19 cellular contexts compared by ENCODE assay signal in the genomic region with DNA sequence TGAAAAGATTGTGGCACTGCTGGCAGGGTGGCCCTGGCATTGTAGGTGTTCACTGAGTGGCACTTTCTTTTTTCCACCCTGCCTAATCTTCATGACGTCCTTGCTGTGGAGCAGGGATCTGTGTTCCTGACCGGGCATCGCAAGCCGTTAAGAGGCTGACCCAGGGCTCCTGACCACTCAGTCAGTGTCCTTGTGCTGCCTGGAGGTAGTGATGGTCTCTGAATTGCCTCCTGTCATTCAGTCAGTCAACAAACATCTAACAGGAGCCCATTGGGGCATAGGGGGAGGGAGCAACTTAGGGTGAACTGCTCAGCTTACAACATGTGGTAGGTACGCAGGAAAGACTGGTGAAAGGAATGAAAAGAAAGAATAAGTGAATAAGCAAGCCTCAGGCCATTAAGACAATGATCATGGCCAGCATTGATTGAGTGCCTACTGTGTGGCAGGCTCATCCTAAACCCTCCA.
"Had no signal": no experiment of that assay in that cellular context is flagged by ENCODE, and none has a peak within 500 bp of the region (broad histone marks: within the 10 kb centered on the region; RNA-seq: fewer than 3 reads in every experiment).

No MANE protein-coding gene starts in this region.

- H3K27ac Mint-ChIP-seq: activated T-helper 17 cell treated with anti-CD3 and anti-CD28 coated beads, Interleukin-2, amount 50 U/mL, for 72 hours had no signal

- ATAC-seq: activated CD4-positive, CD25-positive, alpha-beta regulatory T cell treated with anti-CD3 and anti-CD28 coated beads, Interleukin-2, amount 50 U/mL, for 24 hours; activated T-cell treated with anti-CD3 and anti-CD28 coated beads, Interleukin-2, amount 50 U/mL, for 4 hours; activated T-helper 17 cell treated with anti-CD3 and anti-CD28 coated beads, Interleukin-2, amount 50 U/mL, for 72 hours; K562 had no signal

- H3K4me3 Mint-ChIP-seq: activated T-cell treated with anti-CD3 and anti-CD28 coated beads, Interleukin-2, amount 50 U/mL, for 4 hours; activated T-helper 17 cell treated with anti-CD3 and anti-CD28 coated beads, Interleukin-2, amount 50 U/mL, for 72 hours had no signal

- DNase-seq: activated CD4-positive, alpha-beta T cell treated with anti-CD3 and anti-CD28 coated beads, Interleukin-2, amount 50 U/mL, for 1 hour; activated CD8-positive, alpha-beta memory T cell treated with anti-CD3 and anti-CD28 coated beads for 24 hours; activated gamma-delta T cell treated with Interleukin-2 at 50 U/mL for 16 hours; activated naive CD4-positive, alpha-beta T cell treated with anti-CD3 and anti-CD28 coated beads, Interleukin-2, amount 50 U/mL, for 16 hours; activated T-cell treated with anti-CD3 and anti-CD28 coated beads, Interleukin-2, amount 50 U/mL, for 4 hours; brain microvascular endothelial cell; Karpas-422; NCI-H1105 treated with DMSO at 0.1 percent for 48 hours; NCI-H146; NCI-H2081 treated with DMSO at 0.1 percent for 48 hours; NCI-H446; NCI-H524; Peyer's patch; Right ventricle myocardium superior; SJCRH30; SK-N-SH had no signal

- H3K9ac ChIP-seq: SK-N-SH had no signal

- H3K4me3 ChIP-seq: K562, Peyer's patch, SJCRH30 had no signal

- H3K27me3 Mint-ChIP-seq: activated T-helper 17 cell treated with anti-CD3 and anti-CD28 coated beads, Interleukin-2, amount 50 U/mL, for 72 hours had no signal

- H3K36me3 ChIP-seq: brain microvascular endothelial cell, Peyer's patch, SJCRH30 had no signal

- H3K9me3 ChIP-seq: Peyer's patch, SJCRH30, SK-N-SH had no signal

- H3K27me3 ChIP-seq: brain microvascular endothelial cell, Peyer's patch had no signal

- H3K9me3 Mint-ChIP-seq: activated T-cell treated with anti-CD3 and anti-CD28 coated beads, Interleukin-2, amount 50 U/mL, for 4 hours; activated T-helper 17 cell treated with anti-CD3 and anti-CD28 coated beads, Interleukin-2, amount 50 U/mL, for 72 hours had no signal

- H3K4me2 ChIP-seq: SK-N-SH had no signal

- H3K27ac ChIP-seq: brain microvascular endothelial cell, Peyer's patch, SJCRH30 had no signal
